In genomic region chr12:120096671-120097202, GRCh38 we compare ENCODE assay signal across 18 cellular contexts. TPM values are rescaled to one million over a fixed set of nuclear protein-coding genes. Genes with fewer than 3 reads are reported as not detected.
DNase-seq lines count a peak whose midpoint lies in the region; ATAC-seq and TF ChIP-seq lines count a peak whose summit lies in the region.
"Had no signal": no experiment of that assay in that cellular context is flagged by ENCODE, and none has a peak within 500 bp of the region (broad histone marks: within the 10 kb centered on the region; RNA-seq: fewer than 3 reads in every experiment).

No MANE protein-coding gene starts in this region.

- no peak overlapping the region for H3K4me3 Mint-ChIP-seq in H9
- H3K4me3 Mint-ChIP-seq: HFFc6 had no signal

- H4K91ac ChIP-seq in H9 (ENCODE audit: insufficient read length, low read depth, low read length) (no peak overlapping the region), neuronal stem cell (ENCODE audit: low read depth, low read length, poor library complexity) (no peak overlapping the region)

- H4K8ac ChIP-seq in H9 (replicated peaks; ENCODE audit: insufficient read length, low read depth, low read length) (no peak overlapping the region), neuronal stem cell (ENCODE audit: low read depth, low read length) (no peak overlapping the region)

- ATAC-seq in Right ventricle myocardium inferior (no peak), GM18519 (IDR thresholded peaks at IDR 0.05; ENCODE audit: low FRiP score, unreplicated experiment) (no peak)

- H3K9ac ChIP-seq in H9 (ENCODE audit: extremely low read depth, insufficient read length, low read length) (no peak overlapping the region), neuronal stem cell (ENCODE audit: low read depth, low read length, poor library complexity) (peak overlapping the region; percentile 61)

- H3K23me2 ChIP-seq in H9 (ENCODE audit: insufficient read length, low read depth, low read length, poor library complexity, severe bottlenecking) = no peaks in the 10 kb centered on the region

- H3K4ac ChIP-seq in H9 (ENCODE audit: low read depth, low read length) (no peak overlapping the region), neuronal stem cell (ENCODE audit: low read length) (no peak overlapping the region)

- no peaks in the 10 kb centered on the region for H4K20me1 ChIP-seq in H9 (ENCODE audit: control insufficient read depth, insufficient read depth, insufficient read length)

- peaks cover 17 to 56% of the 10 kb centered on the region in 2 donors for H3K36me3 ChIP-seq in neuronal stem cell (replicated peaks in 1 of 2; ENCODE audit: control insufficient read depth in 2 of 2, insufficient read depth in 2 of 2, low read length in 2 of 2)

- no peak overlapping the region for H4K5ac ChIP-seq in H9 (ENCODE audit: insufficient read length, low read depth, low read length)

- H2BK15ac ChIP-seq in H9 (ENCODE audit: low read depth, low read length) (no peak overlapping the region), neuronal stem cell (ENCODE audit: low read length) (peak overlapping the region; percentile 15)

- H3K4me2 ChIP-seq in H9 (ENCODE audit: insufficient read depth, insufficient read length, low read length) (no peak overlapping the region), neuronal stem cell (ENCODE audit: insufficient read depth, low read length, poor library complexity, severe bottlenecking) (no peak overlapping the region)

- no peak overlapping the region for H3K27ac ChIP-seq in H9 (ENCODE audit: insufficient read length, low read depth, low read length)
- H3K27ac ChIP-seq in dorsolateral prefrontal cortex = peak overlapping the region in 34 of 59 donors; percentile 2 to 84 (median 48)
- no peak overlapping the region for H3K27ac ChIP-seq in neuronal stem cell (replicated peaks; ENCODE audit: low read length)
- H3K27ac ChIP-seq: C4-2B had no signal

- no peaks in the 10 kb centered on the region; the same call in 1 of the 2 replicates for H3K27me3 Mint-ChIP-seq in H9 (ENCODE audit: low read depth)

- H3K23ac ChIP-seq in H9 (ENCODE audit: insufficient read length, low read depth, low read length) (no peak overlapping the region), neuronal stem cell (ENCODE audit: low read depth, low read length, poor library complexity) (peak overlapping the region; percentile 44)

- H3K4me1 Mint-ChIP-seq in H9 = peaks cover 23 to 46% of the 10 kb centered on the region in 2 experiments

- intact Hi-C loops in Right ventricle myocardium inferior (cut with DNase I) (no loop called here), cardiac septum (cut with DNase I) (no loop called here), dorsolateral prefrontal cortex (cut with DNase I) (no loop called here)

- H3K18ac ChIP-seq in H9 (ENCODE audit: insufficient read length, low read depth, low read length) (no peak overlapping the region), neuronal stem cell (ENCODE audit: low read length) (peak overlapping the region; percentile 31)

- H2AK5ac ChIP-seq in H9 (ENCODE audit: insufficient read length, low read length) (no peak overlapping the region), neuronal stem cell (ENCODE audit: low read depth, low read length) (peak overlapping the region; percentile 66)

- H3K79me1 ChIP-seq in H9 (ENCODE audit: insufficient read depth, low read depth, low read length, poor library complexity, severe bottlenecking) = no peaks in the 10 kb centered on the region
- H3K79me1 ChIP-seq in neuronal stem cell (ENCODE audit: low read depth, low read length) = peaks cover 7% of the 10 kb centered on the region

- no CpG with 5 or more reads among the region's 34 CpGs for WGBS in H9 (ENCODE audit: extremely low coverage, insufficient read length, low lambda C conversion rate)
- no CpG with 5 or more reads among the region's 34 CpGs for WGBS in neuronal stem cell (ENCODE audit: extremely low coverage in 2 of 2, insufficient read length in 2 of 2, insufficient replicate concordance in 1 of 2), 2 donors

- H3K4me3 ChIP-seq in dorsolateral prefrontal cortex = no peak overlapping the region
- H3K4me3 ChIP-seq in neuronal stem cell (ENCODE audit: low read length in 2 of 2) = no peak overlapping the region

- DNase-seq in Right ventricle myocardium inferior (ENCODE audit: missing footprints) = peak; percentile 44
- DNase-seq in cardiac septum (ENCODE audit: low spot score) = no peak
- DNase-seq in H9 = no peak
- no peak for DNase-seq in dorsolateral prefrontal cortex
- DNase-seq in neuronal stem cell (ENCODE audit: low spot score) = no peak
- no peak for DNase-seq in dermis blood vessel endothelial cell
- DNase-seq: DMS 273 treated with DMSO at 0.1 percent for 48 hours, GDM1, GOT3, HFFc6, KBM-7, NCI-H1436, NCI-H2029 treated with DMSO at 0.1 percent for 48 hours, NCI-H2171 treated with DMSO at 0.1 percent for 48 hours, NCI-H446 treated with DMSO at 0.1 percent for 48 hours, NCI-H774 had no signal

- H2BK120ac ChIP-seq in H9 (ENCODE audit: low read depth, low read length, poor library complexity, severe bottlenecking) (no peak overlapping the region), neuronal stem cell (ENCODE audit: low read depth, low read length) (no peak overlapping the region)

- no peak overlapping the region for H3T11ph ChIP-seq in H9 (ENCODE audit: low read length)

- H2BK5ac ChIP-seq in H9 (ENCODE audit: insufficient read length, low read length) (no peak overlapping the region), neuronal stem cell (ENCODE audit: low read length) (peak overlapping the region; percentile 0)

- H2AFZ ChIP-seq in H9 (ENCODE audit: low read length) (no peak overlapping the region), neuronal stem cell (ENCODE audit: low read length) (no peak overlapping the region)

- H3K9me3 ChIP-seq in H9 (ENCODE audit: control insufficient read depth, low read depth, low read length) (no peaks in the 10 kb centered on the region), neuronal stem cell (replicated peaks in 1 of 2; ENCODE audit: control insufficient read depth in 2 of 2, insufficient read depth in 1 of 2, low read depth in 1 of 2, low read length in 2 of 2) (peaks cover 0 to 3% of the 10 kb centered on the region in 2 donors)

- H3K56ac ChIP-seq in H9 (ENCODE audit: insufficient read length, low read depth, low read length) = no peak overlapping the region

- H3K4me1 ChIP-seq in H9 (ENCODE audit: insufficient read depth, low read length) (peaks cover 5% of the 10 kb centered on the region; the same call in 1 of the 2 replicates), neuronal stem cell (ENCODE audit: control insufficient read depth in 2 of 2, insufficient read depth in 1 of 2, low read depth in 1 of 2, low read length in 2 of 2) (peaks cover 30 to 38% of the 10 kb centered on the region in 2 donors)

- H3K36me3 Mint-ChIP-seq in H9 (ENCODE audit: insufficient read depth in 1 of 3, low read depth in 3 of 3) = peaks cover 12 to 39% (median 38%) of the 10 kb centered on the region in 3 experiments; a peak in 6 of 7 replicates

- H3K27ac Mint-ChIP-seq in H9 = peak overlapping the region; percentile 70 to 91 (median 84); a peak in 4 of 7 replicates
- H3K27ac Mint-ChIP-seq: HFFc6 had no signal

- no peaks in the 10 kb centered on the region for H3K79me2 ChIP-seq in H9 (ENCODE audit: insufficient read depth, low read length)

- H2BK20ac ChIP-seq in H9 (ENCODE audit: low read depth, low read length, poor library complexity, severe bottlenecking) = no peak overlapping the region

- no peaks in the 10 kb centered on the region for H3K9me3 Mint-ChIP-seq in H9
- H3K9me3 Mint-ChIP-seq: HFFc6 had no signal

- no peaks in the 10 kb centered on the region for H3K27me3 ChIP-seq in H9 (ENCODE audit: insufficient read depth, low read length)
- no peaks in the 10 kb centered on the region for H3K27me3 ChIP-seq in dorsolateral prefrontal cortex
- no peaks in the 10 kb centered on the region for H3K27me3 ChIP-seq in neuronal stem cell (ENCODE audit: control insufficient read depth in 3 of 3, insufficient read depth in 3 of 3, low read depth in 1 of 3, low read length in 3 of 3)

- H2BK12ac ChIP-seq in H9 (ENCODE audit: insufficient read length, low read depth, low read length) (no peak overlapping the region), neuronal stem cell (ENCODE audit: low read length) (no peak overlapping the region)

- no peak for TF ChIP-seq CTCF in H9 (conservative IDR thresholded peaks at IDR 0.05)
- no peak for TF ChIP-seq CTCF in dorsolateral prefrontal cortex (IDR thresholded peaks at IDR 0.05 in 54 of 56, conservative IDR thresholded peaks at IDR 0.05 in 2 of 56; ENCODE audit: low read depth in 1 of 56, partially characterized antibody in 56 of 56)

- H3K14ac ChIP-seq in H9 (ENCODE audit: insufficient read depth, low read length) (no peak overlapping the region; the same call in 1 of the 2 replicates), neuronal stem cell (ENCODE audit: low read length) (peak overlapping the region; percentile 64)

RNA-seq across cellular contexts. Expression of gene RAB35, which starts 19.8 kb away (rescaled TPM):
- total RNA-seq in Right ventricle myocardium inferior = 25.6 TPM
- 33.0 TPM for total RNA-seq in cardiac septum
- total RNA-seq in H9 (2021) = 60.0 and 60.6 TPM in 2 replicates
- 10 to 100 TPM; 35.0 to 69.2 (median 52.4) TPM for total RNA-seq in dorsolateral prefrontal cortex
- polyA plus RNA-seq in neuronal stem cell (2013, experiment 1 of 2) = 26.6 TPM
- polyA plus RNA-seq in neuronal stem cell (2013, experiment 2 of 2) = 25.6 TPM
- 42.0 and 51.6 TPM in 2 replicates for total RNA-seq in dermis blood vessel endothelial cell

Comparison
In these comparisons a context has a peak if more than half of its experiments do, and no peak if none do; other contexts are left out.
1. H3K27ac ChIP-seq: peak in dorsolateral prefrontal cortex (34 of 59); none in H9 (single experiment) and neuronal stem cell (single experiment).